1 cellular context compared by ENCODE assay signal in genomic region chr1:235206533-235207201, GRCh38.
TF ChIP-seq lines count a peak whose summit lies in the region.

No MANE protein-coding gene starts in this region.

TF ChIP-seq in K562, 482 proteins besides CTCF, POLR2A, EP300 and RAD21 (continued from another document):
- 0 out of 4 replicates have a peak, but pooled peaks of 1 of the 2 experiments have one; percentile 29 for TF ChIP-seq MLLT1 (IDR thresholded peaks at IDR 0.05)
- no peak for TF ChIP-seq EZH2 (IDR thresholded peaks at IDR 0.05; ENCODE audit: borderline replicate concordance, low read depth, low read length)
- TF ChIP-seq FOSL1 (tag; conservative IDR thresholded peaks at IDR 0.05) = peak; percentile 75
TF ChIP-seq in K562: peak in this region for 28.
